Comparison of ENCODE assay signal across 13 cellular contexts in the genomic region with DNA sequence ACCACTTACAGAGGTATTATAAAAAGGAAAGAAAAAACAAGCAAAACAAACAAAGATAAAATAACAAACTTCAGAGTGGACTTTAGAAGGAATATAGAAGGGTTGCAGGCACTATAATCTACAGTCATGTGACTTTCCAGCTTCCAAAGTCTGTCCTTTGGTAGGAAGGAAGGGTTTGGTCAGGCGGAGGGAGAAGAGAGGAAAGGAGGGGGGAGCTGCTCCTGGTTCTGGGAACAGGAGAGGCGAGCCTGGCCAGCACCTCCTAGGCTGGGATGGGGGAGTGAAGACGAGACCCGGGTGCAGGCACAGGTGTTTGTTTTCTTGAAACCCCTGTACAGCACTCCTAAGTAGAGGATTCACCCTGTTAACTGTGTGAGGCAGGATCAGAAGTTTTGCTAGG. TPM values are rescaled to one million over a fixed set of nuclear protein-coding genes. Genes with fewer than 3 reads are reported as not detected.
"Had no signal": no experiment of that assay in that cellular context is flagged by ENCODE, and none has a peak within 500 bp of the region (broad histone marks: within the 10 kb centered on the region; RNA-seq: fewer than 3 reads in every experiment).

No MANE protein-coding gene starts in this region.

- H3K27ac ChIP-seq: left lung, neutrophil, testis had no signal

- FAIRE-seq: urothelium cell line had no signal

- H3K4me1 ChIP-seq: left lung, testis had no signal

- H3K9me3 ChIP-seq: left lung, neutrophil, SK-N-SH, testis had no signal

- H3K27me3 ChIP-seq: left lung, neutrophil, testis had no signal

- H3K4me3 ChIP-seq: left lung, testis had no signal

- DNase-seq: activated CD4-positive, alpha-beta T cell treated with anti-CD3 and anti-CD28 coated beads, Interleukin-2, amount 10 ng/mL, durations not matched to agents 7 days and 5 days; activated CD4-positive, CD25-positive, alpha-beta regulatory T cell; activated CD8-positive, alpha-beta memory T cell treated with anti-CD3 and anti-CD28 coated beads for 24 hours; activated naive CD4-positive, alpha-beta T cell treated with anti-CD3 and anti-CD28 coated beads for 36 hours; left lung; naive B cell; SK-N-SH; stimulated activated CD4-positive, alpha-beta T cell treated with anti-CD3 and anti-CD28 coated beads, Interleukin-2, amount 100 ng/mL, for 48 hours; T-helper 1 cell; testis had no signal

- H3K36me3 ChIP-seq: left lung, neutrophil had no signal

- H3K9ac ChIP-seq: SK-N-SH had no signal

- ATAC-seq: left lung, sciatic nerve had no signal

RNA-seq across cellular contexts. Expression of a gene that starts 53.8 kb away (rescaled TPM):
- total RNA-seq: activated CD4-positive, alpha-beta T cell treated with anti-CD3 and anti-CD28 coated beads, Interleukin-2, amount 10 ng/mL, durations not matched to agents 7 days and 5 days; activated naive CD4-positive, alpha-beta T cell treated with anti-CD3 and anti-CD28 coated beads for 36 hours had no signal
- polyA plus RNA-seq: SK-N-SH had no signal
